22 cellular contexts compared by ENCODE assay signal in the genomic region with DNA sequence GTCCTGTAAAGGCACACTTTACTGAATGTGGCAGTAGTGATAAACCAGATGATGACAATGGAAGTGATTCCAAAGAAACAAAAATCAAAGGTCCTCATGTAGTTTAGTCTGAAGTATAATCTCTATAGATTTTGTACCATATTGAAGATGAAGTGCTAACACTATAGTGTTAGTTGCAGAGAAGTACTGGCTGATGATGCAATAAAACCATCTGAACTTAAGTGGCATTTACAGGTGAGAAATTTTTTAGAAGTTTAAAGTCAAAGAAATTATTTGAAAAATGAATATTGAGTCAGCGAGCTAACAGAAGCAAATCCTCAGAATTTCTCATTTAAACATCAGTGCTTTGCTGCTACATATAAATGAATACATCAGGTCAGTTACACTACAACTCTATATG. TPM values are rescaled to one million over a fixed set of nuclear protein-coding genes. Genes with fewer than 3 reads are reported as not detected.
DNase-seq lines count a peak whose midpoint lies in the region; ATAC-seq, FAIRE-seq and TF ChIP-seq lines count a peak whose summit lies in the region.
"Had no signal": no experiment of that assay in that cellular context is flagged by ENCODE, and none has a peak within 500 bp of the region (broad histone marks: within the 10 kb centered on the region; RNA-seq: fewer than 3 reads in every experiment).

No MANE protein-coding gene starts in this region.

- BruUV-seq in IMR-90 (replicated peaks; lab: Mats Ljungman, UMichigan), result no TSS peak

- TF ChIP-seq EP300 in H1 (IDR thresholded peaks at IDR 0.05; ENCODE audit: borderline replicate concordance in 1 of 2, low read depth in 2 of 2, low read length in 2 of 2), result no peak

- no peak for TF ChIP-seq CTCF in IMR-90 (conservative IDR thresholded peaks at IDR 0.05; ENCODE audit: low read depth, low read length)
- no peak for TF ChIP-seq CTCF in H1 (IDR thresholded peaks at IDR 0.05; ENCODE audit: control extremely low read depth in 1 of 3, insufficient read depth in 1 of 3, low read depth in 1 of 3, low read length in 3 of 3)

- in situ Hi-C loops in IMR-90 (cut with MboI; ENCODE audit: low sequenced_read_pairs), result loop anchor here (25.0 kb wide), 1 partner anchor 720 kb away; a partner anchor contains a TSS

- TF ChIP-seq POLR2A in IMR-90 (IDR thresholded peaks at IDR 0.05; ENCODE audit: low read depth, low read length), result no peak
- TF ChIP-seq POLR2A in H1 (IDR thresholded peaks at IDR 0.05; ENCODE audit: control extremely low read depth in 1 of 2, low read depth in 2 of 2, low read length in 2 of 2), result no peak

- no peak overlapping the region for H3K14ac ChIP-seq in IMR-90 (replicated peaks; ENCODE audit: low read depth, low read length)
- H3K14ac ChIP-seq in H1 (ENCODE audit: insufficient read length), result no peak overlapping the region

- H3K27ac ChIP-seq in IMR-90 (ENCODE audit: insufficient read depth, low read length), result no peak overlapping the region
- no peak overlapping the region for H3K27ac ChIP-seq in H1 (ENCODE audit: low read depth, low read length)
- H3K27ac ChIP-seq: 22Rv1; A549; BLaER1 treated with 17β-estradiol and CSF1 and Interleukin-3, amounts not matched to agents 10 nM and 100 nM; C4-2B had no signal

- no peak overlapping the region for H3K56ac ChIP-seq in IMR-90 (ENCODE audit: extremely low read depth, insufficient read depth, low read length)
- no peak overlapping the region for H3K56ac ChIP-seq in H1 (replicated peaks; ENCODE audit: insufficient read length, low read depth, low read length)

- H3K4me2 ChIP-seq in IMR-90 (ENCODE audit: low read depth, low read length) (no peak overlapping the region), H1 (ENCODE audit: insufficient read depth in 1 of 2, low read depth in 2 of 2, low read length in 2 of 2) (no peak overlapping the region)
- H3K4me2 ChIP-seq: A549; BLaER1 treated with 17β-estradiol and CSF1 and Interleukin-3, amounts not matched to agents 10 nM and 100 nM had no signal

- H3K23me2 ChIP-seq in H1 (ENCODE audit: low read depth, low read length), result peaks cover 1% of the 10 kb centered on the region; the same call in 1 of the 2 replicates

- H4K91ac ChIP-seq in IMR-90 (ENCODE audit: insufficient read depth, low read depth, low read length) (no peak overlapping the region), H1 (replicated peaks; ENCODE audit: insufficient read length, low read length) (no peak overlapping the region)

- ATAC-seq in IMR-90 (ENCODE audit: low read depth), result no peak
- ATAC-seq in HG02571 (IDR thresholded peaks at IDR 0.05; ENCODE audit: unreplicated experiment), result no peak
- ATAC-seq: A549; CD8-positive, alpha-beta T cell had no signal

- no peaks in the 10 kb centered on the region for H3K79me1 ChIP-seq in IMR-90 (ENCODE audit: low read depth in 1 of 2, low read length in 2 of 2)
- H3K79me1 ChIP-seq in H1 (ENCODE audit: low read depth, low read length), result no peaks in the 10 kb centered on the region

- H3K27me3 ChIP-seq in IMR-90 (ENCODE audit: control insufficient read depth, insufficient read depth, low read length) (peaks cover 11% of the 10 kb centered on the region), H1 (replicated peaks in 1 of 4; ENCODE audit: control insufficient read depth in 3 of 4, extremely low read depth in 1 of 4, insufficient read depth in 3 of 4, low read length in 3 of 4) (no peaks in the 10 kb centered on the region)

- WGBS in IMR-90 (ENCODE audit: extremely low coverage in 2 of 2, insufficient read length in 1 of 2), 2 experiments, result no CpG with 5 or more reads among the region's 1 CpG
- WGBS in H1 (ENCODE audit: extremely low coverage in 1 of 2, insufficient coverage in 1 of 2, insufficient read length in 1 of 2, insufficient replicate concordance in 2 of 2, low coverage in 1 of 2, low lambda C conversion rate in 2 of 2, missing lambda C conversion rate in 1 of 2), 2 experiments, result 96% methylated on average over 1 of the region's 1 CpG; no CpG with 5 or more reads in 1 of the 2 experiments

- H2BK12ac ChIP-seq in H1 (ENCODE audit: low read depth, low read length), result no peak overlapping the region

- H2AFZ ChIP-seq in IMR-90 (replicated peaks; ENCODE audit: low read length, poor library complexity) (no peak overlapping the region), H1 (ENCODE audit: low read length) (no peak overlapping the region)

- H2AK9ac ChIP-seq in IMR-90 (replicated peaks; ENCODE audit: low read depth, low read length, poor library complexity), result no peak overlapping the region

- H3K18ac ChIP-seq in IMR-90 (ENCODE audit: low read depth, low read length) (no peak overlapping the region), H1 (ENCODE audit: extremely low read depth, low read length) (no peak overlapping the region)

- DNase-seq in DMS53 (lab: John Stamatoyannopoulos, UW) (peak; percentile 15), DMS53 treated with DMSO at 0.1 percent for 48 hours (lab: John Stamatoyannopoulos, UW; ENCODE audit: unreplicated experiment) (no peak), IMR-90 (no peak), NCI-H460 (ENCODE audit: extremely low read depth, low read depth) (peak; percentile 33), H1 (ENCODE audit: low read depth in 1 of 2, low spot score in 2 of 2) (no peak), HT-29 (ENCODE audit: low spot score) (no peak)
- DNase-seq: AML-193; Calu3; CD4-positive, alpha-beta T cell; CD8-positive, alpha-beta T cell; DMS79 treated with DMSO at 0.1 percent for 48 hours; GF-D8 had no signal

- H3K4me1 ChIP-seq in IMR-90 (ENCODE audit: control insufficient read depth, insufficient read depth, low read length) (no peaks in the 10 kb centered on the region), H1 (replicated peaks in 1 of 4; ENCODE audit: control insufficient read depth in 3 of 4, insufficient read depth in 4 of 4, low read length in 3 of 4) (peaks cover 4 to 14% (median 7%) of the 10 kb centered on the region in 4 experiments; a peak in 5 of 7 replicates)
- H3K4me1 ChIP-seq: A549, Caco-2 had no signal

- POLR2A ChIA-PET in IMR-90 (lab: Charles Lee; ENCODE audit: unreplicated experiment) (no interaction called here), H1 (lab: Charles Lee; ENCODE audit: partially characterized antibody) (no interaction called here)

- H3K23ac ChIP-seq in IMR-90 (ENCODE audit: low read depth, low read length) (no peak overlapping the region), H1 (ENCODE audit: insufficient read length) (no peak overlapping the region)

- no peaks in the 10 kb centered on the region for H3K79me2 ChIP-seq in H1 (ENCODE audit: control insufficient read depth in 1 of 2, insufficient read depth in 2 of 2, low read length in 2 of 2)

- H2AK5ac ChIP-seq in IMR-90 (ENCODE audit: low read depth, low read length), result no peak overlapping the region
- no peak overlapping the region for H2AK5ac ChIP-seq in H1 (ENCODE audit: low read depth, low read length)

- H3K36me3 ChIP-seq in IMR-90 (ENCODE audit: control insufficient read depth, insufficient read depth, low read length) (no peaks in the 10 kb centered on the region), H1 (ENCODE audit: control insufficient read depth in 2 of 4, insufficient read depth in 4 of 4, low read length in 3 of 4) (no peaks in the 10 kb centered on the region)
- H3K36me3 ChIP-seq: BLaER1 treated with 17β-estradiol and CSF1 and Interleukin-3, amounts not matched to agents 10 nM and 100 nM had no signal

- H4K8ac ChIP-seq in IMR-90 (ENCODE audit: low read depth in 2 of 2, low read length in 2 of 2) (no peak overlapping the region), H1 (ENCODE audit: extremely low read depth, insufficient read depth, low read length) (no peak overlapping the region)

- no peak overlapping the region for H2BK20ac ChIP-seq in IMR-90 (ENCODE audit: low read depth, low read length)
- no peak overlapping the region for H2BK20ac ChIP-seq in H1 (ENCODE audit: low read length)

- H2BK5ac ChIP-seq in IMR-90 (ENCODE audit: low read depth, low read length, poor library complexity, severe bottlenecking) (no peak overlapping the region), H1 (ENCODE audit: low read depth, low read length) (no peak overlapping the region)

- no peak for FAIRE-seq in H1 (lab: Jason Lieb, UNC)
- FAIRE-seq: A549, D721Med, G401.6, GM12891, GM19239 had no signal

- H2BK120ac ChIP-seq in IMR-90 (ENCODE audit: low read depth, low read length) (no peak overlapping the region), H1 (replicated peaks; ENCODE audit: low read depth, low read length) (no peak overlapping the region)

- H3K9me3 ChIP-seq in IMR-90 (ENCODE audit: control insufficient read depth, insufficient read depth, low read length) (no peaks in the 10 kb centered on the region), H1 (ENCODE audit: insufficient read depth in 2 of 2, low read depth in 1 of 2, low read length in 1 of 2) (no peaks in the 10 kb centered on the region)
- H3K9me3 ChIP-seq: A549; BLaER1 treated with 17β-estradiol and CSF1 and Interleukin-3, amounts not matched to agents 10 nM and 100 nM; Caco-2 had no signal

- no peak overlapping the region for H3K9ac ChIP-seq in IMR-90 (ENCODE audit: low read depth, low read length)
- no peak overlapping the region for H3K9ac ChIP-seq in H1 (replicated peaks in 1 of 4; ENCODE audit: extremely low read depth in 1 of 4, low read depth in 3 of 4, low read length in 3 of 4)
- H3K9ac ChIP-seq: BLaER1 treated with 17β-estradiol and CSF1 and Interleukin-3, amounts not matched to agents 10 nM and 100 nM had no signal

- peaks cover 3% of the 10 kb centered on the region; the same call in 1 of the 2 replicates for H3K9me1 ChIP-seq in IMR-90 (ENCODE audit: insufficient read depth, low read length)

- dilution Hi-C loops in IMR-90 (cut with HindIII; ENCODE audit: low sequenced_read_pairs, unreplicated experiment), result no loop called here

- H3K4me3 ChIP-seq in IMR-90 (ENCODE audit: insufficient read depth, low read depth, low read length) (no peak overlapping the region), H1 (ENCODE audit: extremely low read depth in 1 of 4, insufficient read depth in 2 of 4, low read depth in 3 of 4, low read length in 4 of 4) (no peak overlapping the region)
- H3K4me3 ChIP-seq: A549; BLaER1 treated with 17β-estradiol and CSF1 and Interleukin-3, amounts not matched to agents 10 nM and 100 nM had no signal

- TF ChIP-seq RAD21 in IMR-90 (IDR thresholded peaks at IDR 0.05; ENCODE audit: low read length) (no peak), H1 (IDR thresholded peaks at IDR 0.05 in 1 of 2, conservative IDR thresholded peaks at IDR 0.05 in 1 of 2; ENCODE audit: low read depth in 2 of 2, low read length in 2 of 2) (no peak)

- H4K20me1 ChIP-seq in IMR-90 (ENCODE audit: insufficient read depth, low read length) (no peaks in the 10 kb centered on the region), H1 (replicated peaks in 1 of 2; ENCODE audit: control insufficient read depth in 1 of 2, insufficient read depth in 2 of 2, low read length in 2 of 2) (no peaks in the 10 kb centered on the region)
- H4K20me1 ChIP-seq: BLaER1 treated with 17β-estradiol and CSF1 and Interleukin-3, amounts not matched to agents 10 nM and 100 nM had no signal

- H3K4ac ChIP-seq in IMR-90 (ENCODE audit: low read depth, low read length) (no peak overlapping the region), H1 (replicated peaks; ENCODE audit: insufficient read length, low read depth, low read length) (no peak overlapping the region)

- H4K5ac ChIP-seq in IMR-90 (ENCODE audit: low read depth, low read length) (no peak overlapping the region), H1 (ENCODE audit: insufficient read length, low read depth, low read length) (no peak overlapping the region)

- H2BK15ac ChIP-seq in IMR-90 (ENCODE audit: low read depth, low read length) (no peak overlapping the region), H1 (ENCODE audit: low read length) (no peak overlapping the region)

- CTCF ChIA-PET in IMR-90 (lab: Yijun Ruan, JAX) (interaction anchor here (2.0 to 2.2 kb wide), 2 partner anchors 50 to 486 kb away, joined by 4 to 11 read pairs; no protein-coding TSS in a partner anchor), H1 (lab: Charles Lee; ENCODE audit: partially characterized antibody) (interaction anchor here (10.8 to 12.7 kb wide), 2 partner anchors 6 to 486 kb away, joined by 91 to 192 read pairs; no protein-coding TSS in a partner anchor)

- intact Hi-C loops in IMR-90 (cut with micrococcal nuclease), result no loop called here

RNA-seq across cellular contexts. Expression of a gene that starts 43.1 kb away (rescaled TPM):
- total RNA-seq in IMR-90 (2012; rRNA removed), result 2.3 and 5.8 TPM in 2 replicates
- polyA plus RNA-seq in IMR-90 (2012; rRNA removed), result 3.0 TPM in 2 replicates
- 0.24 and 0.30 TPM in 2 replicates for polyA plus RNA-seq in IMR-90 (2012; cell fraction: cytosol; rRNA removed)
- 0.32 and 4.1 TPM in 2 replicates for polyA plus RNA-seq in IMR-90 (2012; cell fraction: nucleus; rRNA removed; ENCODE audit: low replicate concordance)
- 3.3 and 6.4 TPM in 2 replicates for total RNA-seq in NCI-H460 (2014; rRNA removed; shearing (Covaris generic))
- polyA plus RNA-seq in NCI-H460 (2014; cell fraction: nucleus; rRNA removed), result 4.5 and 8.7 TPM in 2 replicates
- total RNA-seq in H1 (2021; fragmentation: NEBNext Ultra II Directional; extraction: Animal tissue kit (Norgen Biotek cat#: 25700)), result 3.0 and 3.5 TPM in 2 replicates
- polyA plus RNA-seq in H1 (2011; rRNA removed), result 0.35 and 0.53 TPM in 2 replicates
- polyA plus RNA-seq in H1 (2011; cell fraction: cytosol; rRNA removed), result 1.7 TPM
- 0.64 TPM for polyA plus RNA-seq in H1 (2011; cell fraction: nucleus; rRNA removed)
- 0.71 to 2.2 TPM (median 1.1 TPM) in 4 replicates for polyA plus RNA-seq in H1 (2012, experiment 1 of 2)
- polyA plus RNA-seq in H1 (2012, experiment 2 of 2), result 0.18 TPM
- polyA plus RNA-seq in H1 (2013, experiment 1 of 2), result 2.9 TPM
- 3.8 TPM for polyA plus RNA-seq in H1 (2013, experiment 2 of 2)
- 1.2 and 2.4 TPM in 2 replicates for polyA minus RNA-seq in H1 (2011; rRNA and poly(A)+ RNA removed)
- polyA minus RNA-seq in H1 (2011; cell fraction: cytosol; rRNA and poly(A)+ RNA removed), result not detected
- polyA minus RNA-seq in H1 (2011; cell fraction: nucleus; rRNA and poly(A)+ RNA removed), result 6.6 TPM
- total RNA-seq in HT-29 (2014; rRNA removed; shearing (Covaris generic)), result 0.81 and 2.2 TPM in 2 replicates

Comparison
In these comparisons a context has a peak if more than half of its experiments do, and no peak if none do; other contexts are left out.
1. DNase-seq: peak in DMS53 (single experiment) and NCI-H460 (single experiment); none in DMS53 treated with DMSO at 0.1 percent for 48 hours (single experiment), IMR-90 (single experiment), H1 (0 of 2) and HT-29 (single experiment).